ENCODE assay signal across 2 cellular contexts in genomic region chr6:15526129-15526764, GRCh38.
TF ChIP-seq lines count a peak whose summit lies in the region.

No MANE protein-coding gene starts in this region.

TF ChIP-seq in GM12878, 131 proteins besides CTCF, POLR2A, EP300 and RAD21:
- TF ChIP-seq ZBTB11 (CRISPR knock-in tag; IDR thresholded peaks at IDR 0.05) = no peak
- peak in 1 of 2 experiments; percentile 13; a peak in 1 of 4 replicates for TF ChIP-seq BHLHE40 (IDR thresholded peaks at IDR 0.05; ENCODE audit: borderline replicate concordance in 1 of 2, low read depth in 2 of 2, low read length in 1 of 2)
- peak; percentile 26; the same call in 1 of the 2 replicates for TF ChIP-seq POLR2AphosphoS5 (IDR thresholded peaks at IDR 0.05; ENCODE audit: low read length)
- 0 out of 4 replicates have a peak, but pooled peaks of 1 of the 2 experiments have one; percentile 20 for TF ChIP-seq IKZF2 (IDR thresholded peaks at IDR 0.05)
- peak; percentile 36 for TF ChIP-seq SP1 (IDR thresholded peaks at IDR 0.05; ENCODE audit: low read depth, low read length)
- TF ChIP-seq RUNX3 (IDR thresholded peaks at IDR 0.05; ENCODE audit: low read length) = peak; percentile 32; the same call in 1 of the 2 replicates
- TF ChIP-seq KAT2A (conservative IDR thresholded peaks at IDR 0.05; ENCODE audit: control insufficient read depth, low read depth, low read length) = no peak
- TF ChIP-seq SMC3 (IDR thresholded peaks at IDR 0.05; ENCODE audit: borderline replicate concordance, low read length) = no peak
- TF ChIP-seq CREB1 (IDR thresholded peaks at IDR 0.05; ENCODE audit: low read depth) = peak; percentile 25; the same call in 1 of the 2 replicates
- 0 out of 2 replicates have a peak, but pooled peaks have one; percentile 21 for TF ChIP-seq IRF4 (IDR thresholded peaks at IDR 0.05; ENCODE audit: low read depth, low read length)
- no peak for TF ChIP-seq IRF5 (IDR thresholded peaks at IDR 0.05; ENCODE audit: borderline replicate concordance)
- TF ChIP-seq SRF (IDR thresholded peaks at IDR 0.05; ENCODE audit: low read depth in 2 of 2, low read length in 2 of 2) = peak in 1 of 2 experiments; percentile 7; a peak in 1 of 4 replicates
- no peak for TF ChIP-seq SIX5 (IDR thresholded peaks at IDR 0.05; ENCODE audit: low read depth, low read length, severe bottlenecking)
- TF ChIP-seq STAT1 (conservative IDR thresholded peaks at IDR 0.05) = no peak
- TF ChIP-seq DPF2 (IDR thresholded peaks at IDR 0.05) = 0 out of 2 replicates have a peak, but pooled peaks have one; percentile 21
- TF ChIP-seq TBL1XR1 (IDR thresholded peaks at IDR 0.05; ENCODE audit: low read depth, low read length) = 0 out of 2 replicates have a peak, but pooled peaks have one; percentile 20
- 0 out of 2 replicates have a peak, but pooled peaks have one; percentile 42 for TF ChIP-seq POLR2AphosphoS2 (IDR thresholded peaks at IDR 0.05; ENCODE audit: low read depth, low read length)

TF ChIP-seq in HEK293T, 16 proteins besides CTCF, POLR2A, EP300 and RAD21 (continued from another document):
- TF ChIP-seq PKNOX1 (IDR thresholded peaks at IDR 0.05) = no peak
- TF ChIP-seq TARDBP (IDR thresholded peaks at IDR 0.05) = no peak
- no peak for TF ChIP-seq BHLHE40 (IDR thresholded peaks at IDR 0.05; ENCODE audit: borderline replicate concordance)
- TF ChIP-seq FOXA1 (IDR thresholded peaks at IDR 0.05) = no peak
- no peak for TF ChIP-seq L3MBTL2 (conservative IDR thresholded peaks at IDR 0.05)
- TF ChIP-seq FOXM1 (IDR thresholded peaks at IDR 0.05; ENCODE audit: borderline replicate concordance) = no peak
